10 cellular contexts compared by ENCODE assay signal in the genomic region with DNA sequence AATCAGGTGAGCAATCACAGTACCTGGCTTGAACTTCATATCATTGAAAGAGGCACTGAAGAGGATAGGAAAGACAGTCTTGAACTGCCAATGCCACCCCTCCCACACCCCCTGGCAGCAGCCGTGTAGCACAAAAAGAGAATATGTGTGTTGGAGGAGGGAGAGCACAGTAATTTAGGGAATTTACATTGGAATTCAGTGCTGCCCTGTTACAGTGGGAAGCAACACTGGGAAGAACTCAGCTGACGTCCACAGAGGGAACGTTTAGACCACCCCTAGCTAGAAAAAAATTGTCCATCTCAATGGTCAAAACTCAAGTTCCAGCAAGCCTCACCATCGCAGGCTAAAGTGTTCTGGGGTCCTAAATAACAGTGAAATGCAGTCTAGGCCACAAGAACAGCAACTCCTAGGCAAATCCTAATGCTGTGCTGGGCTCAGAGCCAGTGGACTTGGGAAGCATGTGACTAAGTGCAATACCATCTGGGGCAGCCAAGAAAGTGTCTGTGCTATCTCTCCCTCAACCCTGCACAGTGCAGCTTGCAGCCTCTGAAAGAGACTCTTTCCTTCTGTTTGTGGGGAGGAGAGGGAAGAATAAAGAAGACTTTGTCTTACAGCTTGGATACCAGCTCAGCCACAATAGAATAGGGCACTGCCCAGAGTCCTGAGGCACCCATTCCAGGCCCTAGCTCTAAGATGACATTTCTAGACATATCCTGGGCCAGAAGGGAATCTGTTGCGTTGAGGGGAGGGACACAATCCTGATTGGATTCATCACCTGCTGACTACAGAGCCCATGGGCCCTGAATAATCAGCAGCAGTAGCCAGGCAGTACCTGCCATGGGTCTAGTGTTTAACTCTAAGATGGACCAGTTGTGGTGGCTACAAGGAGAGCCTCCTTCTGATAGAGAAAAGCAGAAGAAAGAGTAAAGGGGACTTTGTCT.
DNase-seq lines count a peak whose midpoint lies in the region; ATAC-seq and TF ChIP-seq lines count a peak whose summit lies in the region.
"Had no signal": no experiment of that assay in that cellular context is flagged by ENCODE, and none has a peak within 500 bp of the region (broad histone marks: within the 10 kb centered on the region; RNA-seq: fewer than 3 reads in every experiment).

No MANE protein-coding gene starts in this region.

- no peaks in the 10 kb centered on the region for H3K27me3 Mint-ChIP-seq in brain
- H3K27me3 Mint-ChIP-seq: stimulated activated naive CD8-positive, alpha-beta T cell treated with anti-CD3 and anti-CD28 coated beads, Interleukin-15, Interleukin-2, amounts not matched to agents 100 ng/mL and 50 ng/mL, for 24 hours had no signal

- peaks cover 64% of the 10 kb centered on the region for H3K36me3 Mint-ChIP-seq in brain

- no peak for TF ChIP-seq CTCF in brain (conservative IDR thresholded peaks at IDR 0.05)

- peak overlapping the region in 4 of 5 experiments; percentile 83 to 96 (median 90) for H3K27ac Mint-ChIP-seq in brain
- H3K27ac Mint-ChIP-seq: stimulated activated naive CD8-positive, alpha-beta T cell treated with anti-CD3 and anti-CD28 coated beads, Interleukin-15, Interleukin-2, amounts not matched to agents 100 ng/mL and 50 ng/mL, for 24 hours had no signal

- peak overlapping the region in 1 of 5 experiments; percentile 28 for H3K4me3 Mint-ChIP-seq in brain
- H3K4me3 Mint-ChIP-seq: stimulated activated naive CD8-positive, alpha-beta T cell treated with anti-CD3 and anti-CD28 coated beads, Interleukin-15, Interleukin-2, amounts not matched to agents 100 ng/mL and 50 ng/mL, for 24 hours had no signal

- H3K4me1 Mint-ChIP-seq in brain: peaks cover 15% of the 10 kb centered on the region

- peak overlapping the region; percentile 54 for H3K27ac ChIP-seq in substantia nigra (ENCODE audit: low read depth, low read length, poor library complexity, severe bottlenecking)

- DNase-seq in HS-5 (ENCODE audit: low read depth) (peak; percentile 73), islet precursor cell (peak; percentile 95), substantia nigra (lab: John Stamatoyannopoulos, UW) (peak in 24 of 49 donors; percentile 2 to 37 (median 12)), GM19240 (ENCODE audit: insufficient read length, low spot score) (no peak), SK-N-DZ (ENCODE audit: low spot score) (no peak)
- DNase-seq: T-helper 2 cell had no signal

- peaks cover 24 to 62% (median 52%) of the 10 kb centered on the region in 5 experiments for H3K9me3 Mint-ChIP-seq in brain

- ATAC-seq in HG03139 (IDR thresholded peaks at IDR 0.05; ENCODE audit: unreplicated experiment): no peak
- ATAC-seq in HG02981 (IDR thresholded peaks at IDR 0.05; ENCODE audit: unreplicated experiment): no peak

Comparison
In these comparisons a context has a peak if more than half of its experiments do, and no peak if none do; other contexts are left out.
1. DNase-seq: peak in HS-5 (single experiment) and islet precursor cell (single experiment); none in GM19240 (single experiment) and SK-N-DZ (single experiment).